ENCODE assay signal across 9 cellular contexts in the genomic region with DNA sequence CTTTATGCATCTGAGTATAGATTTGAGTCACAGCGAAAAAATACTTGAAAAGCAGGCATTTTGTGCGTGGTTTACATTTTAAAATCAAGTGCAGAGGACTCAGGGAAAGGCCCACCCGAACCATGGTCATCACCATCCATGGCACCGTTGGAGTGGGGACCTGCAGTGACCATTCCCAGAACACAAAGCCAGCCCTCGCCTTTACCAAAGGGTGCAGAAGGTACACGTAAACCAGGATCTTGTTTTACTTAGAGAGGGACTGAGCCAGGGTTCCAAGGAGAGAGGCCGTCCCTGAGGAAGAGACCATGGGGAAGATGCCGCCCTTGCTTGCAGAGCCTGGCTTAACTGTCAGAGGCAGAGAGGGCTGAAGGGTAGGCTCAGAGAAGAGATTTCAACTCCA. TPM values are rescaled to one million over a fixed set of nuclear protein-coding genes. Genes with fewer than 3 reads are reported as not detected.
"Had no signal": no experiment of that assay in that cellular context is flagged by ENCODE, and none has a peak within 500 bp of the region (broad histone marks: within the 10 kb centered on the region; RNA-seq: fewer than 3 reads in every experiment).

No MANE protein-coding gene starts in this region.

- H3K4me3 Mint-ChIP-seq: HFFc6 had no signal

- H3K9me3 Mint-ChIP-seq: HFFc6 had no signal

- H3K9me3 ChIP-seq: HAP-1 had no signal

- H3K9ac ChIP-seq: GM23248 had no signal

- H3K27ac ChIP-seq: GM23248 had no signal

- DNase-seq: GM23248, GOT3, H7, HFFc6, IMR-90 had no signal

- H3K4me3 ChIP-seq: GM23248, HAP-1, K562 had no signal

- ATAC-seq: HCT116, K562 had no signal

- H3K4me1 ChIP-seq: HAP-1 had no signal

- H2AFZ ChIP-seq: GM23248 had no signal

- H3K36me3 ChIP-seq: HAP-1 had no signal

- H3K27ac Mint-ChIP-seq: HFFc6 had no signal

RNA-seq across cellular contexts. Expression of a gene that starts 12.0 kb away (rescaled TPM):
- total RNA-seq: GM23248, HFFc6, HT-29, IMR-90, K562 had no signal
- polyA plus RNA-seq: GM23248, IMR-90, K562 had no signal
